ENCODE assay signal across 34 cellular contexts in genomic region chr17:81543756-81544155, GRCh38.
"Had no signal": no experiment of that assay in that cellular context is flagged by ENCODE, and none has a peak within 500 bp of the region (broad histone marks: within the 10 kb centered on the region; RNA-seq: fewer than 3 reads in every experiment).

No MANE protein-coding gene starts in this region.

- H3K27me3 ChIP-seq: brain microvascular endothelial cell, SJCRH30 had no signal

- DNase-seq: activated CD4-positive, alpha-beta T cell treated with anti-CD3 and anti-CD28 coated beads, Interleukin-2, amount 10 ng/mL, durations not matched to agents 24 days and 14 days; activated CD4-positive, alpha-beta T cell treated with anti-CD3 and anti-CD28 coated beads, Interleukin-2, amount 50 U/mL, for 4 hours; activated CD8-positive, alpha-beta T cell treated with anti-CD3 and anti-CD28 coated beads for 36 hours; activated effector memory CD4-positive, alpha-beta T cell treated with anti-CD3 and anti-CD28 coated beads, Interleukin-2, amount 50 U/mL, for 16 hours; activated naive CD4-positive, alpha-beta T cell; activated naive CD4-positive, alpha-beta T cell treated with anti-CD3 and anti-CD28 coated beads, Interleukin-2, amount 50 U/mL, for 16 hours; activated naive CD8-positive, alpha-beta T cell treated with anti-CD3 and anti-CD28 coated beads for 36 hours; activated T-cell treated with anti-CD3 and anti-CD28 coated beads, Interleukin-2, amount 50 U/mL, for 1 hour; activated T-cell treated with anti-CD3 and anti-CD28 coated beads, Interleukin-2, amount 50 U/mL, for 72 hours; amniotic stem cell; aorta; brain microvascular endothelial cell; central memory CD4-positive, alpha-beta T cell; Kasumi-1; MM.1S; MV-4-11; NCI-H1092; NCI-H1417; NCI-H146; NCI-H187; NCI-H2029 treated with DMSO at 0.1 percent for 48 hours; NCI-H2107; NCI-H2171; NCI-H510A; NCI-H526; NCI-H748 treated with DMSO at 0.1 percent for 48 hours; NK-92 treated with Interleukin-12 subunit alpha and Interleukin-12 subunit beta, amount 100 ng/mL, for 24 hours; PC-3; SHP77; SJCRH30; T1000 had no signal

- ATAC-seq: activated CD8-positive, alpha-beta T cell treated with anti-CD3 and anti-CD28 coated beads for 36 hours; activated T-cell treated with anti-CD3 and anti-CD28 coated beads, Interleukin-2, amount 50 U/mL, for 72 hours; activated T-helper 17 cell treated with anti-CD3 and anti-CD28 coated beads, Interleukin-2, amount 50 U/mL, for 72 hours; PC-3 had no signal

- H3K4me3 ChIP-seq: SJCRH30, SK-N-MC had no signal

- FAIRE-seq: RCC 7860 had no signal

- H3K27ac ChIP-seq: brain microvascular endothelial cell, SJCRH30, SK-N-MC had no signal

- H3K9me3 ChIP-seq: SJCRH30 had no signal
